10 cellular contexts compared by ENCODE assay signal in genomic region chr1:39129514-39129913, GRCh38.
DNase-seq lines count a peak whose midpoint lies in the region; ATAC-seq, FAIRE-seq and TF ChIP-seq lines count a peak whose summit lies in the region.
"Had no signal": no experiment of that assay in that cellular context is flagged by ENCODE, and none has a peak within 500 bp of the region (broad histone marks: within the 10 kb centered on the region; RNA-seq: fewer than 3 reads in every experiment).

No MANE protein-coding gene starts in this region.

- DNase-seq in ACHN (peak; percentile 55), GM20000 (ENCODE audit: low spot score) (peak; percentile 22), adipocyte (ENCODE audit: low read depth) (peak; percentile 35), left kidney (ENCODE audit: low read depth, low spot score) (peak; percentile 44), frontal cortex (ENCODE audit: low spot score in 2 of 2) (no peak), NOMO-1 treated with DMSO at 0.1 percent for 48 hours (lab: John Stamatoyannopoulos, UW; ENCODE audit: unreplicated experiment) (no peak)
- DNase-seq: stimulated activated CD4-positive, alpha-beta T cell treated with anti-CD3 and anti-CD28 coated beads, Interleukin-2, amount 100 ng/mL, for 24 hours had no signal

- no peaks in the 10 kb centered on the region for H3K4me1 Mint-ChIP-seq in activated T-helper 17 cell treated with anti-CD3 and anti-CD28 coated beads, Interleukin-2, amount 50 U/mL, for 72 hours
- H3K4me1 Mint-ChIP-seq: central memory CD8-positive, alpha-beta T cell had no signal

- peaks cover 27% of the 10 kb centered on the region for H3K36me3 ChIP-seq in adipocyte (ENCODE audit: control insufficient read depth, insufficient read depth, low read length, severe bottlenecking)

- ATAC-seq in GM19452 (IDR thresholded peaks at IDR 0.05; ENCODE audit: unreplicated experiment), result no peak
- no peak for ATAC-seq in activated T-helper 17 cell treated with anti-CD3 and anti-CD28 coated beads, Interleukin-2, amount 50 U/mL, for 72 hours (replicated peaks)

- peaks cover 42% of the 10 kb centered on the region for H3K4me1 ChIP-seq in adipocyte (ENCODE audit: control insufficient read depth, insufficient read depth, low read length)

- no peaks in the 10 kb centered on the region for H3K27me3 Mint-ChIP-seq in activated T-helper 17 cell treated with anti-CD3 and anti-CD28 coated beads, Interleukin-2, amount 50 U/mL, for 72 hours
- H3K27me3 Mint-ChIP-seq: central memory CD8-positive, alpha-beta T cell had no signal

- H3K4me3 Mint-ChIP-seq in activated T-helper 17 cell treated with anti-CD3 and anti-CD28 coated beads, Interleukin-2, amount 50 U/mL, for 72 hours, result no peak overlapping the region
- H3K4me3 Mint-ChIP-seq: central memory CD8-positive, alpha-beta T cell had no signal

- no peak overlapping the region for H3K27ac Mint-ChIP-seq in activated T-helper 17 cell treated with anti-CD3 and anti-CD28 coated beads, Interleukin-2, amount 50 U/mL, for 72 hours

- H3K9me3 ChIP-seq in adipocyte (ENCODE audit: control insufficient read depth, low read length), result no peaks in the 10 kb centered on the region

- H3K27me3 ChIP-seq in adipocyte (replicated peaks; ENCODE audit: control insufficient read depth, insufficient read depth, low read length), result no peaks in the 10 kb centered on the region

- H3K36me3 Mint-ChIP-seq in activated T-helper 17 cell treated with anti-CD3 and anti-CD28 coated beads, Interleukin-2, amount 50 U/mL, for 72 hours (ENCODE audit: low read depth), result peaks cover 8% of the 10 kb centered on the region

- no peak for FAIRE-seq in frontal cortex (lab: Jason Lieb, UNC)

- H3K9ac ChIP-seq in adipocyte (ENCODE audit: low read length), result no peak overlapping the region

- no peak overlapping the region for H3K4me3 ChIP-seq in adipocyte (ENCODE audit: low read length)

- no peaks in the 10 kb centered on the region for H3K9me3 Mint-ChIP-seq in activated T-helper 17 cell treated with anti-CD3 and anti-CD28 coated beads, Interleukin-2, amount 50 U/mL, for 72 hours
- H3K9me3 Mint-ChIP-seq: central memory CD8-positive, alpha-beta T cell had no signal

- in situ Hi-C loops in ACHN (cut with HindIII; ENCODE audit: low pct_ligation_motif_present, low pct_unique_long_range_greater_than_20kb, low sequenced_read_pairs), result no loop called here

- TF ChIP-seq CTCF in GM20000 (IDR thresholded peaks at IDR 0.05; ENCODE audit: extremely low read depth, missing control alignments), result peak; percentile 8

Comparison
In these comparisons a context has a peak if more than half of its experiments do, and no peak if none do; other contexts are left out.
1. DNase-seq: peak in ACHN (single experiment), GM20000 (single experiment), adipocyte (single experiment) and left kidney (single experiment); none in frontal cortex (0 of 2) and NOMO-1 treated with DMSO at 0.1 percent for 48 hours (single experiment).